In the genomic region with DNA sequence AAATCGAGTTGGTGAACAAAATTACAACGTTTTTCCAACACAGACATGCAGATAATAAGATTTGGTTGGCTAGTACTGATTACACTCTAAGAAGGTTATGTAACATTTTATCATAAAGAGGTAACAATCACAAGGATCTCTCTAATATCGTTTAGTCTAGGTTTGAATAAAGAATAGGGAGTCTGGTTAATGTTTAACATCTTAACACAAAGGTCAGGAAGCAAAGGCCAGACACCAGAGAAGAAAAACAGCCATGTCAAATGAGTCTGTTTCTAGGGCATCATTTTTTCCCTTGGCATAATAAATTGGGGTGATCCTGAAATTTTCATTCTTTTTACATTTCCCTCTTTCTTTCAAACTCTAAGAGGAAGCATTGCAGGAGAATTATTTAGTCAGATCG, we compare ENCODE assay signal across 24 cellular contexts.
"Had no signal": no experiment of that assay in that cellular context is flagged by ENCODE, and none has a peak within 500 bp of the region (broad histone marks: within the 10 kb centered on the region; RNA-seq: fewer than 3 reads in every experiment).

No MANE protein-coding gene starts in this region.

- H3K4me1 ChIP-seq: gastrocnemius medialis, lower lobe of right lung, psoas muscle had no signal

- H3K36me3 ChIP-seq: gastrocnemius medialis, lower lobe of right lung, neutrophil, transverse colon had no signal

- H3K9me3 ChIP-seq: gastrocnemius medialis, lower lobe of right lung, neutrophil, psoas muscle had no signal

- ATAC-seq: activated CD8-positive, alpha-beta memory T cell treated with anti-CD3 and anti-CD28 coated beads, Interleukin-2, amount 10 ng/mL, durations not matched to agents 7 days and 5 days; activated CD8-positive, alpha-beta T cell treated with anti-CD3 and anti-CD28 coated beads, Interleukin-2, amount 10 ng/mL, durations not matched to agents 7 days and 5 days; gastrocnemius medialis; left cardiac atrium; lower lobe of right lung; psoas muscle; right cardiac atrium had no signal

- H3K27me3 ChIP-seq: dorsolateral prefrontal cortex, gastrocnemius medialis, neutrophil, transverse colon had no signal

- H3K27ac ChIP-seq: coronary artery, dorsolateral prefrontal cortex, gastrocnemius medialis, lower lobe of right lung, neutrophil, psoas muscle, transverse colon had no signal

- H3K4me3 ChIP-seq: coronary artery, dorsolateral prefrontal cortex, gastrocnemius medialis, lower lobe of right lung, psoas muscle, transverse colon had no signal

- DNase-seq: activated B cell treated with CpG ODN at 0.5 μM for 24 hours; activated CD4-positive, alpha-beta T cell treated with anti-CD3 and anti-CD28 coated beads, Interleukin-2, amount 50 U/mL, for 1 hour; activated CD8-positive, alpha-beta memory T cell treated with anti-CD3 and anti-CD28 coated beads, Interleukin-2, amount 10 ng/mL, durations not matched to agents 7 days and 5 days; activated CD8-positive, alpha-beta T cell treated with anti-CD3 and anti-CD28 coated beads, Interleukin-2, amount 10 ng/mL, durations not matched to agents 7 days and 5 days; activated naive CD4-positive, alpha-beta T cell; activated T-cell treated with anti-CD3 and anti-CD28 coated beads, Interleukin-2, amount 50 U/mL, for 48 hours; anterior cingulate cortex; effector memory CD4-positive, alpha-beta T cell; erythroblast; gastrocnemius medialis; glutamatergic neuron; left cardiac atrium; lower lobe of right lung; mesendoderm; nephron progenitor cell; psoas muscle; right cardiac atrium; stimulated activated CD4-positive, alpha-beta T cell treated with anti-CD3 and anti-CD28 coated beads, Interleukin-2, amount 100 ng/mL, for 48 hours; stimulated activated naive CD4-positive, alpha-beta T cell treated with Interleukin-2 at 50 U/mL for 16 hours; T-helper 1 cell; transverse colon had no signal
